ENCODE assay signal across 7 cellular contexts in the genomic region with DNA sequence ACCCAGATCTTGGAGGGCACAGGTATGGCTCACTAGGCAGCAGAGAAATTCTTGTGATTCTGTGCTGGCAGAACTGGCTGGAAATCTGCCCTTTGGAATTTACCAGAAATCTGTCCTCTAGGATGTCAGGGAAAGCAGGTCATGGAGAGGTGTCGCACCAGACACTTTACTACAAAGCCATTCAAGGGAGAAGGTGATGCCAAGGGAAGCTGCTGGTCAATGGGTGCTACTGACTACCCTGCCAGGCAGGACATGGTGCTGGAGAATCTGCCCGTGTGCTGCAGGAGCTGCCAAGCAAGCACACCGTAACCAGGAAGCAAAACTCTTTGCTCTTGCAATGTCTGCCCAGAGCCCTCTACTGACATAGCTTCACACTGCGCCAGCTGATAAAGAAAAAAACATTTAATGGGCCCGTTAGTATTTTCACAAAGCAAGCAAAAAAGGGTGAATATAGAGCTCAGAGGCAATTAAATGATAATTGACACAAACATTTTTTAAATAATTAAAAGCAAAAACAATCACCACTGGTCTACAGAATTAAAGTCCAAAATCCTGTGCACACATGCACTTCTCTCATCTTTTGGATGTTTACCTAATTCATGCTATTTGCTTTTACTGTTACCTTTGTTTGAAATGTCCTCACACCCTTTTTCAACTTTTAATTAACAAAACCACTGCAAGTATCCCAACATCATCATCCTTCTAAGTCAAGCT. TPM values are rescaled to one million over a fixed set of nuclear protein-coding genes. Genes with fewer than 3 reads are reported as not detected.
A peak's percentile ranks its signal among the peaks of the same experiment; 100 is the strongest.
DNase-seq lines count a peak whose midpoint lies in the region; ATAC-seq and TF ChIP-seq lines count a peak whose summit lies in the region.

No MANE protein-coding gene starts in this region.

- no peaks in the 10 kb centered on the region for H3K9me2 ChIP-seq in PC-9 (ENCODE audit: insufficient read depth)

- no peaks in the 10 kb centered on the region for H3K79me2 ChIP-seq in PC-9 (ENCODE audit: low read depth)

- POLR2A ChIA-PET in PC-9 (lab: Charles Lee; ENCODE audit: unreplicated experiment) = interaction anchor here (0.6 to 0.7 kb wide), 3 partner anchors 223 to 680 kb away, joined by 3 to 6 read pairs (median 4); partner anchors contain the start of gene NVL

- CTCF ChIA-PET in PC-9 (lab: Charles Lee) = interaction anchor here (0.5 to 1.1 kb wide), 6 partner anchors 19 to 396 kb away, joined by 3 to 5 read pairs (median 3); no protein-coding TSS in a partner anchor

- DNase-seq in EH (ENCODE audit: low read depth) (peak; percentile 53), HT1080 (ENCODE audit: low read depth) (peak; percentile 65), PC-9 (peak; percentile 58 to 61), neural crest cell (ENCODE audit: low read depth, low spot score) (no peak), tibial artery (no peak)
- DNase-seq in effector memory CD8-positive, alpha-beta T cell = no peak

- H3K27ac Mint-ChIP-seq in effector memory CD8-positive, alpha-beta T cell = no peak overlapping the region
- H3K27ac Mint-ChIP-seq in neural crest cell (ENCODE audit: unreplicated experiment) = no peak overlapping the region

- H3K27me3 Mint-ChIP-seq in effector memory CD8-positive, alpha-beta T cell = peaks cover 20 to 27% of the 10 kb centered on the region in 2 donors
- H3K27me3 Mint-ChIP-seq in neural crest cell (ENCODE audit: low read depth) = peaks cover 41% of the 10 kb centered on the region

- no peaks in the 10 kb centered on the region for H4K20me1 ChIP-seq in PC-9 (ENCODE audit: insufficient read depth)

- H3K4me1 Mint-ChIP-seq in effector memory CD8-positive, alpha-beta T cell (ENCODE audit: low read depth in 2 of 2) = no peaks in the 10 kb centered on the region
- peaks cover 8% of the 10 kb centered on the region for H3K4me1 Mint-ChIP-seq in neural crest cell

- peak overlapping the region; percentile 31 for H3K4me2 ChIP-seq in PC-9

- TF ChIP-seq CTCF in PC-9 (conservative IDR thresholded peaks at IDR 0.05) (peak; percentile 58; the same call in 1 of the 2 replicates), neural crest cell (conservative IDR thresholded peaks at IDR 0.05) (peak; percentile 57), tibial artery (IDR thresholded peaks at IDR 0.05) (no peak)

- no peaks in the 10 kb centered on the region for H3K27me3 ChIP-seq in PC-9 (ENCODE audit: insufficient read depth, low read depth)
- H3K27me3 ChIP-seq in tibial artery = peaks cover 0 to 20% of the 10 kb centered on the region in 2 donors

- peak overlapping the region; percentile 65 for H2AFZ ChIP-seq in PC-9

- ATAC-seq in GM19452 (IDR thresholded peaks at IDR 0.05; ENCODE audit: unreplicated experiment) = peak; percentile 77
- peak; percentile 63 for ATAC-seq in effector memory CD8-positive, alpha-beta T cell (replicated peaks)

- no peaks in the 10 kb centered on the region for H3K9me3 Mint-ChIP-seq in effector memory CD8-positive, alpha-beta T cell
- no peaks in the 10 kb centered on the region for H3K9me3 Mint-ChIP-seq in neural crest cell

- H3K4me1 ChIP-seq in PC-9 (replicated peaks; ENCODE audit: insufficient read depth) (peaks cover 6% of the 10 kb centered on the region; the same call in 1 of the 2 replicates), tibial artery (peaks cover 0 to 8% (median 0%) of the 10 kb centered on the region in 4 donors)

- H3K36me3 ChIP-seq in PC-9 (ENCODE audit: low read depth) (no peaks in the 10 kb centered on the region), tibial artery (no peaks in the 10 kb centered on the region)

- no TSS peak for BruUV-seq in PC-9 (replicated peaks; lab: Mats Ljungman, UMichigan)

- H3K4me3 ChIP-seq in PC-9 (no peak overlapping the region), tibial artery (no peak overlapping the region)

- H3F3A ChIP-seq in PC-9 (ENCODE audit: insufficient read depth, low read depth) = 0 out of 2 replicates have a peak, but pooled peaks cover 3% of the 10 kb centered on the region

- no peaks in the 10 kb centered on the region for H3K36me3 Mint-ChIP-seq in effector memory CD8-positive, alpha-beta T cell (ENCODE audit: insufficient read depth)
- H3K36me3 Mint-ChIP-seq in neural crest cell (ENCODE audit: low read depth) = no peaks in the 10 kb centered on the region

- intact Hi-C loops in PC-9 (cut with micrococcal nuclease; ENCODE audit: unreplicated experiment) = loop anchor here (2.0 to 5.0 kb wide), 3 partner anchors 56 to 409 kb away; no protein-coding TSS in a partner anchor
- intact Hi-C loops in tibial artery (cut with DNase I; ENCODE audit: low total_unique reads) = no loop called here

- no peak overlapping the region for H3K4me3 Mint-ChIP-seq in effector memory CD8-positive, alpha-beta T cell
- no peak overlapping the region for H3K4me3 Mint-ChIP-seq in neural crest cell

- H3K9me3 ChIP-seq in PC-9 (ENCODE audit: insufficient read depth, low read depth) = no peaks in the 10 kb centered on the region
- H3K9me3 ChIP-seq in tibial artery = no peaks in the 10 kb centered on the region

- no peak overlapping the region for H3K27ac ChIP-seq in PC-9
- H3K27ac ChIP-seq in tibial artery = no peak overlapping the region

RNA-seq across cellular contexts. Expression of gene FBXO28, which starts 7.2 kb away (rescaled TPM):
- 39.2 and 49.7 TPM in 2 replicates for total RNA-seq in HT1080 (2014; rRNA removed; shearing (Covaris generic))
- polyA plus RNA-seq in HT1080 (2015; cell fraction: cytosol; rRNA removed) = 24.7 and 31.5 TPM in 2 replicates
- 23.8 and 28.0 TPM in 2 replicates for polyA plus RNA-seq in HT1080 (2015; cell fraction: nucleus; rRNA removed)
- total RNA-seq in PC-9 (2021) (43.4 and 48.1 TPM in 2 replicates), neural crest cell (29.2 and 32.6 TPM in 2 replicates)

Comparison
In these comparisons a context has a peak if more than half of its experiments do, and no peak if none do; other contexts are left out.
1. DNase-seq: peak in EH (single experiment), HT1080 (single experiment) and PC-9 (2 of 2); none in effector memory CD8-positive, alpha-beta T cell (0 of 3), neural crest cell (single experiment) and tibial artery (0 of 2).
2. CTCF ChIP-seq: peak in PC-9 (single experiment) and neural crest cell (single experiment); none in tibial artery (0 of 2).